Comparison of ENCODE assay signal across 1 cellular context in the genomic region with DNA sequence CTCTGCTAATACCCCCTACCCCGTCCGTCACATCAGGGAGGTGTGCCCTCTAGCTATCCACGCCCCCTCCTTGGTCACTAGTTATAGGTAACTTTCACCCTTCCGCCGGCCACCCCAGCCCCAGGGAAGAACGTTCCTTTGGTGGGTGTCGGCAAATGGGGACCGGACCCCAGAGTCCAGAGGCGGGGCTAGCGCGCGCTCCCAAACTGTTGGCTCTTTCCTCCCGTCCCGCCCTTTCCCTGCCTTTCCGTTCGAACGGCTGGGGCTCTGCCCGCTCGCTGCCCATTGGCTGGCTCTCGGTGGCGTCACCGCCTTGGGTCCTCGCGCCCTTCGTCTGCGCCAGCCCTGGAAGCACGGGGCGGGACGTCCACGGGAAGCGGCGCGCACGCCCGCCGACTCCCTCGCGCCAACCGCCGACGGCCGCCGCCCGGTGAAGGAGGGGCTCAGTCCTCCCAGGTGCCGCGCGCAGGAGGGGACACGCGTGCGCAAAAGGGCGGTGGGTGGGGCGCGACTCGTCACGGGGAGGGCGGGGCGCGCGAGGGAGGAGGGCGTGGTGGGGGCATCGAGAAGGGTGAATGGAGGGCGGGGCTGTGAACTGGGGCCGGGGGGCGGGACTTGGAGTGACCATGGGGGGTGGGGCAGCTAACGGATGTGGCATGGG.
TF ChIP-seq lines count a peak whose summit lies in the region.

No MANE protein-coding gene starts in this region.

TF ChIP-seq in K562, 482 proteins besides CTCF, POLR2A, EP300 and RAD21 (continues in another document):
- TF ChIP-seq OTX1 (CRISPR knock-in tag; IDR thresholded peaks at IDR 0.05) (peak; percentile 83; the same call in 1 of the 2 replicates), TAL1 (IDR thresholded peaks at IDR 0.05) (no peak), MAFG (tag; conservative IDR thresholded peaks at IDR 0.05) (no peak), ZKSCAN1 (IDR thresholded peaks at IDR 0.05; ENCODE audit: low read depth, low read length) (no peak), SAFB2 (IDR thresholded peaks at IDR 0.05; ENCODE audit: borderline replicate concordance, low read depth, low read length, severe bottlenecking) (no peak), ERF (CRISPR knock-in tag; IDR thresholded peaks at IDR 0.05) (peak; percentile 95), ZNF695 (CRISPR knock-in tag; IDR thresholded peaks at IDR 0.05) (peak; percentile 82; the same call in 1 of the 2 replicates), DIDO1 (tag; IDR thresholded peaks at IDR 0.05; ENCODE audit: low read depth) (no peak), ELF2 (CRISPR knock-in tag; IDR thresholded peaks at IDR 0.05) (peak; percentile 25; the same call in 1 of the 2 replicates), ZNF583 (CRISPR knock-in tag; IDR thresholded peaks at IDR 0.05) (no peak), RFX5 (IDR thresholded peaks at IDR 0.05; ENCODE audit: low read depth, low read length) (no peak), COPS2 (conservative IDR thresholded peaks at IDR 0.05) (no peak), GTF2F1 (IDR thresholded peaks at IDR 0.05; ENCODE audit: low read depth, low read length) (no peak), PRMT5 (CRISPR knock-in tag; IDR thresholded peaks at IDR 0.05) (no peak), ZNF75A (CRISPR knock-in tag; IDR thresholded peaks at IDR 0.05) (no peak), ZNF778 (CRISPR knock-in tag; IDR thresholded peaks at IDR 0.05) (no peak), TOE1 (IDR thresholded peaks at IDR 0.05; ENCODE audit: borderline replicate concordance) (peak; percentile 72; the same call in 1 of the 2 replicates), TOE1 (CRISPR knock-in tag; IDR thresholded peaks at IDR 0.05; ENCODE audit: borderline replicate concordance, low read depth) (no peak), ILK (tag; IDR thresholded peaks at IDR 0.05; ENCODE audit: borderline replicate concordance, low read depth) (no peak), BRD4 (IDR thresholded peaks at IDR 0.05) (no peak)
- TF ChIP-seq, protein P1, sequence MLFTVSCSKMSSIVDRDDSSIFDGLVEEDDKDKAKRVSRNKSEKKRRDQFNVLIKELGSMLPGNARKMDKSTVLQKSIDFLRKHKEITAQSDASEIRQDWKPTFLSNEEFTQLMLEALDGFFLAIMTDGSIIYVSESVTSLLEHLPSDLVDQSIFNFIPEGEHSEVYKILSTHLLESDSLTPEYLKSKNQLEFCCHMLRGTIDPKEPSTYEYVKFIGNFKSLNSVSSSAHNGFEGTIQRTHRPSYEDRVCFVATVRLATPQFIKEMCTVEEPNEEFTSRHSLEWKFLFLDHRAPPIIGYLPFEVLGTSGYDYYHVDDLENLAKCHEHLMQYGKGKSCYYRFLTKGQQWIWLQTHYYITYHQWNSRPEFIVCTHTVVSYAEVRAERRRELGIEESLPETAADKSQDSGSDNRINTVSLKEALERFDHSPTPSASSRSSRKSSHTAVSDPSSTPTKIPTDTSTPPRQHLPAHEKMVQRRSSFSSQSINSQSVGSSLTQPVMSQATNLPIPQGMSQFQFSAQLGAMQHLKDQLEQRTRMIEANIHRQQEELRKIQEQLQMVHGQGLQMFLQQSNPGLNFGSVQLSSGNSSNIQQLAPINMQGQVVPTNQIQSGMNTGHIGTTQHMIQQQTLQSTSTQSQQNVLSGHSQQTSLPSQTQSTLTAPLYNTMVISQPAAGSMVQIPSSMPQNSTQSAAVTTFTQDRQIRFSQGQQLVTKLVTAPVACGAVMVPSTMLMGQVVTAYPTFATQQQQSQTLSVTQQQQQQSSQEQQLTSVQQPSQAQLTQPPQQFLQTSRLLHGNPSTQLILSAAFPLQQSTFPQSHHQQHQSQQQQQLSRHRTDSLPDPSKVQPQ (CRISPR knock-in tag; IDR thresholded peaks at IDR 0.05; ENCODE audit: borderline replicate concordance): no peak
- TF ChIP-seq, protein P2, sequence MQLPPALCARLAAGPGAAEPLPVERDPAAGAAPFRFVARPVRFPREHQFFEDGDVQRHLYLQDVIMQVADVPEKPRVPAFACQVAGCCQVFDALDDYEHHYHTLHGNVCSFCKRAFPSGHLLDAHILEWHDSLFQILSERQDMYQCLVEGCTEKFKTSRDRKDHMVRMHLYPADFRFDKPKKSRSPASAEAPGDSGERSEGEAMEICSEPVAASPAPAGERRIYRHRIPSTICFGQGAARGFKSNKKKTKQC (CRISPR knock-in tag; IDR thresholded peaks at IDR 0.05): no peak; the same call in 1 of the 2 replicates
- TF ChIP-seq, protein P3, sequence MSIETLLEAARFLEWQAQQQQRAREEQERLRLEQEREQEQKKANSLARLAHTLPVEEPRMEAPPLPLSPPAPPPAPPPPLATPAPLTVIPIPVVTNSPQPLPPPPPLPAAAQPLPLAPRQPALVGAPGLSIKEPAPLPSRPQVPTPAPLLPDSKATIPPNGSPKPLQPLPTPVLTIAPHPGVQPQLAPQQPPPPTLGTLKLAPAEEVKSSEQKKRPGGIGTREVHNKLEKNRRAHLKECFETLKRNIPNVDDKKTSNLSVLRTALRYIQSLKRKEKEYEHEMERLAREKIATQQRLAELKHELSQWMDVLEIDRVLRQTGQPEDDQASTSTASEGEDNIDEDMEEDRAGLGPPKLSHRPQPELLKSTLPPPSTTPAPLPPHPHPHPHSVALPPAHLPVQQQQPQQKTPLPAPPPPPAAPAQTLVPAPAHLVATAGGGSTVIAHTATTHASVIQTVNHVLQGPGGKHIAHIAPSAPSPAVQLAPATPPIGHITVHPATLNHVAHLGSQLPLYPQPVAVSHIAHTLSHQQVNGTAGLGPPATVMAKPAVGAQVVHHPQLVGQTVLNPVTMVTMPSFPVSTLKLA (conservative IDR thresholded peaks at IDR 0.05): peak; percentile 81 to 92
- TF ChIP-seq, protein P4, sequence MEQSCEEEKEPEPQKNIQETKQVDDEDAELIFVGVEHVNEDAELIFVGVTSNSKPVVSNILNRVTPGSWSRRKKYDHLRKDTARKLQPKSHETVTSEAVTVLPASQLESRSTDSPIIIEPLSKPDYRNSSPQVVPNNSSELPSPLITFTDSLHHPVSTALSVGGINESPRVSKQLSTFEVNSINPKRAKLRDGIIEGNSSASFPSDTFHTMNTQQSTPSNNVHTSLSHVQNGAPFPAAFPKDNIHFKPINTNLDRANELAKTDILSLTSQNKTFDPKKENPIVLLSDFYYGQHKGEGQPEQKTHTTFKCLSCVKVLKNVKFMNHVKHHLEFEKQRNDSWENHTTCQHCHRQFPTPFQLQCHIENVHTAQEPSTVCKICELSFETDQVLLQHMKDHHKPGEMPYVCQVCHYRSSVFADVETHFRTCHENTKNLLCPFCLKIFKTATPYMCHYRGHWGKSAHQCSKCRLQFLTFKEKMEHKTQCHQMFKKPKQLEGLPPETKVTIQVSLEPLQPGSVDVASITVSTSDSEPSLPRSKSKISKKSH (CRISPR knock-in tag; IDR thresholded peaks at IDR 0.05): no peak
- TF ChIP-seq, protein P5, sequence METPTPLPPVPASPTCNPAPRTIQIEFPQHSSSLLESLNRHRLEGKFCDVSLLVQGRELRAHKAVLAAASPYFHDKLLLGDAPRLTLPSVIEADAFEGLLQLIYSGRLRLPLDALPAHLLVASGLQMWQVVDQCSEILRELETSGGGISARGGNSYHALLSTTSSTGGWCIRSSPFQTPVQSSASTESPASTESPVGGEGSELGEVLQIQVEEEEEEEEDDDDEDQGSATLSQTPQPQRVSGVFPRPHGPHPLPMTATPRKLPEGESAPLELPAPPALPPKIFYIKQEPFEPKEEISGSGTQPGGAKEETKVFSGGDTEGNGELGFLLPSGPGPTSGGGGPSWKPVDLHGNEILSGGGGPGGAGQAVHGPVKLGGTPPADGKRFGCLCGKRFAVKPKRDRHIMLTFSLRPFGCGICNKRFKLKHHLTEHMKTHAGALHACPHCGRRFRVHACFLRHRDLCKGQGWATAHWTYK (CRISPR knock-in tag; IDR thresholded peaks at IDR 0.05): peak; percentile 92
- TF ChIP-seq, protein P6, sequence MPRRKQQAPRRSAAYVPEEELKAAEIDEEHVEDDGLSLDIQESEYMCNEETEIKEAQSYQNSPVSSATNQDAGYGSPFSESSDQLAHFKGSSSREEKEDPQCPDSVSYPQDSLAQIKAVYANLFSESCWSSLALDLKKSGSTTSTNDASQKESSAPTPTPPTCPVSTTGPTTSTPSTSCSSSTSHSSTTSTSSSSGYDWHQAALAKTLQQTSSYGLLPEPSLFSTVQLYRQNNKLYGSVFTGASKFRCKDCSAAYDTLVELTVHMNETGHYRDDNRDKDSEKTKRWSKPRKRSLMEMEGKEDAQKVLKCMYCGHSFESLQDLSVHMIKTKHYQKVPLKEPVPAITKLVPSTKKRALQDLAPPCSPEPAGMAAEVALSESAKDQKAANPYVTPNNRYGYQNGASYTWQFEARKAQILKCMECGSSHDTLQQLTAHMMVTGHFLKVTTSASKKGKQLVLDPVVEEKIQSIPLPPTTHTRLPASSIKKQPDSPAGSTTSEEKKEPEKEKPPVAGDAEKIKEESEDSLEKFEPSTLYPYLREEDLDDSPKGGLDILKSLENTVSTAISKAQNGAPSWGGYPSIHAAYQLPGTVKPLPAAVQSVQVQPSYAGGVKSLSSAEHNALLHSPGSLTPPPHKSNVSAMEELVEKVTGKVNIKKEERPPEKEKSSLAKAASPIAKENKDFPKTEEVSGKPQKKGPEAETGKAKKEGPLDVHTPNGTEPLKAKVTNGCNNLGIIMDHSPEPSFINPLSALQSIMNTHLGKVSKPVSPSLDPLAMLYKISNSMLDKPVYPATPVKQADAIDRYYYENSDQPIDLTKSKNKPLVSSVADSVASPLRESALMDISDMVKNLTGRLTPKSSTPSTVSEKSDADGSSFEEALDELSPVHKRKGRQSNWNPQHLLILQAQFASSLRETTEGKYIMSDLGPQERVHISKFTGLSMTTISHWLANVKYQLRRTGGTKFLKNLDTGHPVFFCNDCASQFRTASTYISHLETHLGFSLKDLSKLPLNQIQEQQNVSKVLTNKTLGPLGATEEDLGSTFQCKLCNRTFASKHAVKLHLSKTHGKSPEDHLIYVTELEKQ (CRISPR knock-in tag; IDR thresholded peaks at IDR 0.05): no peak
- TF ChIP-seq, protein P7, sequence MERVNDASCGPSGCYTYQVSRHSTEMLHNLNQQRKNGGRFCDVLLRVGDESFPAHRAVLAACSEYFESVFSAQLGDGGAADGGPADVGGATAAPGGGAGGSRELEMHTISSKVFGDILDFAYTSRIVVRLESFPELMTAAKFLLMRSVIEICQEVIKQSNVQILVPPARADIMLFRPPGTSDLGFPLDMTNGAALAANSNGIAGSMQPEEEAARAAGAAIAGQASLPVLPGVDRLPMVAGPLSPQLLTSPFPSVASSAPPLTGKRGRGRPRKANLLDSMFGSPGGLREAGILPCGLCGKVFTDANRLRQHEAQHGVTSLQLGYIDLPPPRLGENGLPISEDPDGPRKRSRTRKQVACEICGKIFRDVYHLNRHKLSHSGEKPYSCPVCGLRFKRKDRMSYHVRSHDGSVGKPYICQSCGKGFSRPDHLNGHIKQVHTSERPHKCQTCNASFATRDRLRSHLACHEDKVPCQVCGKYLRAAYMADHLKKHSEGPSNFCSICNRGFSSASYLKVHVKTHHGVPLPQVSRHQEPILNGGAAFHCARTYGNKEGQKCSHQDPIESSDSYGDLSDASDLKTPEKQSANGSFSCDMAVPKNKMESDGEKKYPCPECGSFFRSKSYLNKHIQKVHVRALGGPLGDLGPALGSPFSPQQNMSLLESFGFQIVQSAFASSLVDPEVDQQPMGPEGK (CRISPR knock-in tag; IDR thresholded peaks at IDR 0.05; ENCODE audit: borderline replicate concordance): no peak
- TF ChIP-seq, protein P8, sequence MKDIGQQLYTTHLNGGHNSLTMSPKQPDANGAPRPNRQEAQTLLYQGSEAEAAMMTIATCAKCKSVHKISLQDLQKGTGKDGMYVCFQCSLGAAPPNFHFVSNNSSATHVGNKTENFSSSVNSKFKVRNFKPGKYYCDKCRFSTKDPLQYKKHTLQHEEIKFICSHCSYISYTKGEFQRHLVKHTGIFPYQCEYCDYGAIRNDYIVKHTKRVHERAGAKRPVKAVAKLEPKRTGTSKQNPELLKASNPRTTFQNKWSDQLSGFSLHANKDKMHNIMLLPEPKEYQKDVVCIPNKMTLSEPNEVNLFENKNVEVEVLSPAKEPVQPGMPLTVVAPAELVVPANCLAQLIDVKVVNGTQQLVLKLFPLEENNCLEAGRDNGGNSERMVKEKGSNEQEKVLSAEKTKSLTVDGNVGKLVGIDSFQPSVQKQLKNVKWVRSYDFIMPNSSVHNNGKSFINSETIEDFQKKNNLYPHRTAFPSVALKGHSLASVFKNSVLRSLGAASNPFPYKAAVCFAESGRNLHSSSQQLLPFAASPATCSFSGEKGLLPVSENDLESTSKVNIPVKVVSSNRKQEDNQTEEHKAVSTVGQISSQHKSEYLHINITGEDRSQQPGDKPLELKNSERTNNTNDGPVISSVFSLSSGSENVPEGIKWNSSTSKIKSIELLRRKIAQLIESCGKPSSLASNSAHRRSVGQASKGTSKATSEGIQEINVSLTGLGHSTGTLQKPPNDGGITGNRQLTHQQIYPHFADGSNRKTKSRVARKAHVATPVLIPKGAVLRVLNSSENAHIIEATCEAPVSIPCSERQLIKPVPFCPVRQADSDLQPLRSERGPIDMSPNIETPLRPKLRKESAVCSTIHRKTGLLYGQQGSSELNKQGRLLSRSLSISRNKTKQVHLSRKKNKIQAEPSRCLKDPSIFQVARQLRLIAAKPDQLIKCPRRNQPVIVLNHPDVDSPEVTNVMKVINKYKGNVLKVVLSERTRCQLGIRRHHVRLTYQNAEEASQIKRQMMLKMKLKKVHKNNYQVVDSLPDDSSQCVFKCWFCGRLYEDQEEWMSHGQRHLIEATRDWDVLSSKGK (CRISPR knock-in tag; IDR thresholded peaks at IDR 0.05): no peak
- TF ChIP-seq, protein P9, sequence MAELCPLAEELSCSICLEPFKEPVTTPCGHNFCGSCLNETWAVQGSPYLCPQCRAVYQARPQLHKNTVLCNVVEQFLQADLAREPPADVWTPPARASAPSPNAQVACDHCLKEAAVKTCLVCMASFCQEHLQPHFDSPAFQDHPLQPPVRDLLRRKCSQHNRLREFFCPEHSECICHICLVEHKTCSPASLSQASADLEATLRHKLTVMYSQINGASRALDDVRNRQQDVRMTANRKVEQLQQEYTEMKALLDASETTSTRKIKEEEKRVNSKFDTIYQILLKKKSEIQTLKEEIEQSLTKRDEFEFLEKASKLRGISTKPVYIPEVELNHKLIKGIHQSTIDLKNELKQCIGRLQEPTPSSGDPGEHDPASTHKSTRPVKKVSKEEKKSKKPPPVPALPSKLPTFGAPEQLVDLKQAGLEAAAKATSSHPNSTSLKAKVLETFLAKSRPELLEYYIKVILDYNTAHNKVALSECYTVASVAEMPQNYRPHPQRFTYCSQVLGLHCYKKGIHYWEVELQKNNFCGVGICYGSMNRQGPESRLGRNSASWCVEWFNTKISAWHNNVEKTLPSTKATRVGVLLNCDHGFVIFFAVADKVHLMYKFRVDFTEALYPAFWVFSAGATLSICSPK (IDR thresholded peaks at IDR 0.05; ENCODE audit: borderline replicate concordance): no peak
- TF ChIP-seq, protein P10, sequence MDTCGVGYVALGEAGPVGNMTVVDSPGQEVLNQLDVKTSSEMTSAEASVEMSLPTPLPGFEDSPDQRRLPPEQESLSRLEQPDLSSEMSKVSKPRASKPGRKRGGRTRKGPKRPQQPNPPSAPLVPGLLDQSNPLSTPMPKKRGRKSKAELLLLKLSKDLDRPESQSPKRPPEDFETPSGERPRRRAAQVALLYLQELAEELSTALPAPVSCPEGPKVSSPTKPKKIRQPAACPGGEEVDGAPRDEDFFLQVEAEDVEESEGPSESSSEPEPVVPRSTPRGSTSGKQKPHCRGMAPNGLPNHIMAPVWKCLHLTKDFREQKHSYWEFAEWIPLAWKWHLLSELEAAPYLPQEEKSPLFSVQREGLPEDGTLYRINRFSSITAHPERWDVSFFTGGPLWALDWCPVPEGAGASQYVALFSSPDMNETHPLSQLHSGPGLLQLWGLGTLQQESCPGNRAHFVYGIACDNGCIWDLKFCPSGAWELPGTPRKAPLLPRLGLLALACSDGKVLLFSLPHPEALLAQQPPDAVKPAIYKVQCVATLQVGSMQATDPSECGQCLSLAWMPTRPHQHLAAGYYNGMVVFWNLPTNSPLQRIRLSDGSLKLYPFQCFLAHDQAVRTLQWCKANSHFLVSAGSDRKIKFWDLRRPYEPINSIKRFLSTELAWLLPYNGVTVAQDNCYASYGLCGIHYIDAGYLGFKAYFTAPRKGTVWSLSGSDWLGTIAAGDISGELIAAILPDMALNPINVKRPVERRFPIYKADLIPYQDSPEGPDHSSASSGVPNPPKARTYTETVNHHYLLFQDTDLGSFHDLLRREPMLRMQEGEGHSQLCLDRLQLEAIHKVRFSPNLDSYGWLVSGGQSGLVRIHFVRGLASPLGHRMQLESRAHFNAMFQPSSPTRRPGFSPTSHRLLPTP (IDR thresholded peaks at IDR 0.05; ENCODE audit: borderline replicate concordance, extremely low read depth, insufficient read length): no peak
